Comparison of ENCODE assay signal across 2 cellular contexts in the genomic region with DNA sequence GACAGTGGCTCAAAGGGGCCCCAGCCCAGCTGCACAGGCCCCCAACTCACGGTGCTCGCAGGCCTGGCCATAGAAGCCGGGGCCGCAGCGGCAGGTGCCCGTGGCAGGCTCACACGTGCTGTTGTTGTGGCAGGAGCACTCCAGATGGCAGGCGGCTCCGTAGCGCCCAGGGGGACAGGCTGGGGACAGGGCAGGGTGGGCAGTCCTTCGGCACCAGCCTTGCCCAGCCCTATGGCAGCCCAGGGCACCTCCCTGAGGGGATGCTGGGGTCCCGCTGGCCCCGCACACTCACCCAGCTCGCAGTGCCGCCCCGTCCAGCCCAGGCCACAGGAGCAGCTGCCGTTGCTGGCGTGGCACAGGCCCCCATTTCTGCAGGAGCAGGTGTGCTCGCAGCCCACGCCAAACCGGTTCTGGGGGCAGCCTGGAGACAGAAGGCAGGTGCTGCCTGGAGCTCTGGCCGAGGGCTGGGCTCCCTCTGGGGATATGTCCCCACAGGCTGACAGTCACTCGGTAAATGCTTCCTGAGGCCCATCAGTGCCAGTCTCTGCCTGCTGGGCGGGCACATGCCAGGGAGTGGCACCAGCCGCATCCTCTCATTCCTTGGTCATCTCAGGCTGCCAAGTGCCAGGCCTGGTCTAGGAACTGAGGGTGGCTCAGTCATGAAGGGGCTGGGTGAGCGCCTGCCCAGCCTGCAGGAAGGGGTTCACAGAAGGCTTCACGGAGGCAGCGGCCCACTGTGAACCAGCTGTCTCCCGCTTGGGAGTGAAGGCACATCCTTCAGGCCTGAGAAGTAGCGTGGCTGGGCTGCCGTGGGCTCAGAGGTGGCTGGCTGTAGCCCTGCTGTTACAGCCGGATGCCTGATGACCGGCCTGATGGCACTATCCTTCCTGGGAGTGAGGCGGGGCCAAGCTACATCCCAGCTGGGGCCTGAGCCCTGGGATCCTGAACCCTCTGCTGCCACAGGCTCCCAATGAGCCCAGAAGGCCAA.
TF ChIP-seq lines count a peak whose summit lies in the region.

No MANE protein-coding gene starts in this region.

TF ChIP-seq in HEK293, 187 proteins besides CTCF, POLR2A, EP300 and RAD21:
- no peak for TF ChIP-seq ZNF830 (tag by site-specific recombination; IDR thresholded peaks at IDR 0.05; ENCODE audit: low read depth)
- TF ChIP-seq ZFP37 (tag by site-specific recombination; IDR thresholded peaks at IDR 0.05): no peak
- TF ChIP-seq ZNF404 (tag by site-specific recombination; IDR thresholded peaks at IDR 0.05): no peak
- no peak for TF ChIP-seq ZBTB7A (tag by site-specific recombination; IDR thresholded peaks at IDR 0.05; ENCODE audit: low read depth)
- TF ChIP-seq, protein P1, sequence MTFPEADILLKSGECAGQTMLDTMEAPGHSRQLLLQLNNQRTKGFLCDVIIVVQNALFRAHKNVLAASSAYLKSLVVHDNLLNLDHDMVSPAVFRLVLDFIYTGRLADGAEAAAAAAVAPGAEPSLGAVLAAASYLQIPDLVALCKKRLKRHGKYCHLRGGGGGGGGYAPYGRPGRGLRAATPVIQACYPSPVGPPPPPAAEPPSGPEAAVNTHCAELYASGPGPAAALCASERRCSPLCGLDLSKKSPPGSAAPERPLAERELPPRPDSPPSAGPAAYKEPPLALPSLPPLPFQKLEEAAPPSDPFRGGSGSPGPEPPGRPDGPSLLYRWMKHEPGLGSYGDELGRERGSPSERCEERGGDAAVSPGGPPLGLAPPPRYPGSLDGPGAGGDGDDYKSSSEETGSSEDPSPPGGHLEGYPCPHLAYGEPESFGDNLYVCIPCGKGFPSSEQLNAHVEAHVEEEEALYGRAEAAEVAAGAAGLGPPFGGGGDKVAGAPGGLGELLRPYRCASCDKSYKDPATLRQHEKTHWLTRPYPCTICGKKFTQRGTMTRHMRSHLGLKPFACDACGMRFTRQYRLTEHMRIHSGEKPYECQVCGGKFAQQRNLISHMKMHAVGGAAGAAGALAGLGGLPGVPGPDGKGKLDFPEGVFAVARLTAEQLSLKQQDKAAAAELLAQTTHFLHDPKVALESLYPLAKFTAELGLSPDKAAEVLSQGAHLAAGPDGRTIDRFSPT (tag by site-specific recombination; IDR thresholded peaks at IDR 0.05): peak; percentile 52; the same call in 1 of the 2 replicates
- TF ChIP-seq, protein P2, sequence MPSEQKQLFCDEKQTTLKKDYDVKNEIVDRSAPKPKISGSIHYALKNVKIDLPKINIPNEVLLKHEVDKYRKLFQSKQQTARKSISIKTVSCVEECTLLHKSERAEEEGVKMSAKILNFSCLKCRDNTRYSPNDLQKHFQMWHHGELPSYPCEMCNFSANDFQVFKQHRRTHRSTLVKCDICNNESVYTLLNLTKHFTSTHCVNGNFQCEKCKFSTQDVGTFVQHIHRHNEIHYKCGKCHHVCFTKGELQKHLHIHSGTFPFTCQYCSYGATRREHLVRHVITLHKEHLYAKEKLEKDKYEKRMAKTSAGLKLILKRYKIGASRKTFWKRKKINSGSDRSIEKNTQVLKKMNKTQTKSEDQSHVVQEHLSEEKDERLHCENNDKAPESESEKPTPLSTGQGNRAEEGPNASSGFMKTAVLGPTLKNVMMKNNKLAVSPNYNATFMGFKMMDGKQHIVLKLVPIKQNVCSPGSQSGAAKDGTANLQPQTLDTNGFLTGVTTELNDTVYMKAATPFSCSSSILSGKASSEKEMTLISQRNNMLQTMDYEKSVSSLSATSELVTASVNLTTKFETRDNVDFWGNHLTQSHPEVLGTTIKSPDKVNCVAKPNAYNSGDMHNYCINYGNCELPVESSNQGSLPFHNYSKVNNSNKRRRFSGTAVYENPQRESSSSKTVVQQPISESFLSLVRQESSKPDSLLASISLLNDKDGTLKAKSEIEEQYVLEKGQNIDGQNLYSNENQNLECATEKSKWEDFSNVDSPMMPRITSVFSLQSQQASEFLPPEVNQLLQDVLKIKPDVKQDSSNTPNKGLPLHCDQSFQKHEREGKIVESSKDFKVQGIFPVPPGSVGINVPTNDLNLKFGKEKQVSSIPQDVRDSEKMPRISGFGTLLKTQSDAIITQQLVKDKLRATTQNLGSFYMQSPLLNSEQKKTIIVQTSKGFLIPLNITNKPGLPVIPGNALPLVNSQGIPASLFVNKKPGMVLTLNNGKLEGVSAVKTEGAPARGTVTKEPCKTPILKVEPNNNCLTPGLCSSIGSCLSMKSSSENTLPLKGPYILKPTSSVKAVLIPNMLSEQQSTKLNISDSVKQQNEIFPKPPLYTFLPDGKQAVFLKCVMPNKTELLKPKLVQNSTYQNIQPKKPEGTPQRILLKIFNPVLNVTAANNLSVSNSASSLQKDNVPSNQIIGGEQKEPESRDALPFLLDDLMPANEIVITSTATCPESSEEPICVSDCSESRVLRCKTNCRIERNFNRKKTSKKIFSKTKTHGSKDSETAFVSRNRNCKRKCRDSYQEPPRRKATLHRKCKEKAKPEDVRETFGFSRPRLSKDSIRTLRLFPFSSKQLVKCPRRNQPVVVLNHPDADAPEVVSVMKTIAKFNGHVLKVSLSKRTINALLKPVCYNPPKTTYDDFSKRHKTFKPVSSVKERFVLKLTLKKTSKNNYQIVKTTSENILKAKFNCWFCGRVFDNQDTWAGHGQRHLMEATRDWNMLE (tag by site-specific recombination; conservative IDR thresholded peaks at IDR 0.05; ENCODE audit: low read depth): no peak

TF ChIP-seq in H1, 55 proteins besides CTCF, POLR2A, EP300 and RAD21 (continued from another document):
- TF ChIP-seq GABPA (IDR thresholded peaks at IDR 0.05; ENCODE audit: borderline replicate concordance, insufficient read depth, low read length): 0 out of 2 replicates have a peak, but pooled peaks have one; percentile 17
